Comparison of ENCODE assay signal across 13 cellular contexts in genomic region chr4:174707277-174707676, GRCh38.
DNase-seq lines count a peak whose midpoint lies in the region; ATAC-seq, FAIRE-seq and TF ChIP-seq lines count a peak whose summit lies in the region.
"Had no signal": no experiment of that assay in that cellular context is flagged by ENCODE, and none has a peak within 500 bp of the region (broad histone marks: within the 10 kb centered on the region; RNA-seq: fewer than 3 reads in every experiment).

No MANE protein-coding gene starts in this region.

- peaks cover 15% of the 10 kb centered on the region for H3K27me3 Mint-ChIP-seq in activated T-cell treated with anti-CD3 and anti-CD28 coated beads, Interleukin-2, amount 50 U/mL, for 72 hours (ENCODE audit: low read depth)
- H3K27me3 Mint-ChIP-seq in activated T-cell treated with anti-CD3 and anti-CD28 coated beads, Interleukin-2, amount 50 U/mL, for 24 hours: peaks cover 2% of the 10 kb centered on the region

- no peak overlapping the region for H3K4me3 Mint-ChIP-seq in activated T-cell treated with anti-CD3 and anti-CD28 coated beads, Interleukin-2, amount 50 U/mL, for 72 hours
- H3K4me3 Mint-ChIP-seq in activated T-cell treated with anti-CD3 and anti-CD28 coated beads, Interleukin-2, amount 50 U/mL, for 24 hours: no peak overlapping the region
- no peak overlapping the region for H3K4me3 Mint-ChIP-seq in stimulated activated effector memory CD8-positive, alpha-beta T cell treated with anti-CD3 and anti-CD28 coated beads, Interleukin-12 subunit alpha, Interleukin-12 subunit beta, amount 100 ng/mL, for 72 hours
- H3K4me3 Mint-ChIP-seq: naive thymus-derived CD8-positive, alpha-beta T cell had no signal

- peak; percentile 2 to 25 for DNase-seq in activated T-cell treated with anti-CD3 and anti-CD28 coated beads, Interleukin-2, amount 50 U/mL, for 72 hours
- no peak for DNase-seq in activated T-cell treated with anti-CD3 and anti-CD28 coated beads, Interleukin-2, amount 50 U/mL, for 24 hours
- no peak for DNase-seq in stimulated activated effector memory CD8-positive, alpha-beta T cell treated with anti-CD3 and anti-CD28 coated beads, Interleukin-12 subunit alpha, Interleukin-12 subunit beta, amount 100 ng/mL, for 72 hours (ENCODE audit: low spot score in 2 of 2)
- DNase-seq in LoVo (ENCODE audit: low spot score) (no peak), GM12892 (ENCODE audit: insufficient read length) (no peak), left lobe of liver (ENCODE audit: low spot score) (no peak)
- DNase-seq: amniotic stem cell; naive thymus-derived CD8-positive, alpha-beta T cell; NCI-H2029; spleen; stomach had no signal

- no peak overlapping the region for H3K27ac Mint-ChIP-seq in activated T-cell treated with anti-CD3 and anti-CD28 coated beads, Interleukin-2, amount 50 U/mL, for 72 hours
- no peak overlapping the region for H3K27ac Mint-ChIP-seq in activated T-cell treated with anti-CD3 and anti-CD28 coated beads, Interleukin-2, amount 50 U/mL, for 24 hours
- H3K27ac Mint-ChIP-seq in stimulated activated effector memory CD8-positive, alpha-beta T cell treated with anti-CD3 and anti-CD28 coated beads, Interleukin-12 subunit alpha, Interleukin-12 subunit beta, amount 100 ng/mL, for 72 hours: peak overlapping the region; percentile 29
- H3K27ac Mint-ChIP-seq: naive thymus-derived CD8-positive, alpha-beta T cell had no signal

- H3K4me1 Mint-ChIP-seq in activated T-cell treated with anti-CD3 and anti-CD28 coated beads, Interleukin-2, amount 50 U/mL, for 72 hours (ENCODE audit: low read depth): peaks cover 6% of the 10 kb centered on the region
- H3K4me1 Mint-ChIP-seq in activated T-cell treated with anti-CD3 and anti-CD28 coated beads, Interleukin-2, amount 50 U/mL, for 24 hours (ENCODE audit: low read depth): peaks cover 2% of the 10 kb centered on the region
- H3K4me1 Mint-ChIP-seq in stimulated activated effector memory CD8-positive, alpha-beta T cell treated with anti-CD3 and anti-CD28 coated beads, Interleukin-12 subunit alpha, Interleukin-12 subunit beta, amount 100 ng/mL, for 72 hours: peaks cover 7% of the 10 kb centered on the region
- H3K4me1 Mint-ChIP-seq: naive thymus-derived CD8-positive, alpha-beta T cell had no signal

- peak; percentile 98 to 99 for ATAC-seq in activated T-cell treated with anti-CD3 and anti-CD28 coated beads, Interleukin-2, amount 50 U/mL, for 72 hours (replicated peaks in 1 of 2)
- peak; percentile 95 for ATAC-seq in GM21723 (IDR thresholded peaks at IDR 0.05; ENCODE audit: unreplicated experiment)
- ATAC-seq in HG03175 (IDR thresholded peaks at IDR 0.05; ENCODE audit: unreplicated experiment): peak; percentile 96
- peak; percentile 100 for ATAC-seq in stimulated activated effector memory CD8-positive, alpha-beta T cell treated with anti-CD3 and anti-CD28 coated beads, Interleukin-12 subunit alpha, Interleukin-12 subunit beta, amount 100 ng/mL, for 72 hours
- no peak for ATAC-seq in left lobe of liver
- ATAC-seq: naive thymus-derived CD8-positive, alpha-beta T cell had no signal

- peaks cover 0 to 2% of the 10 kb centered on the region in 2 donors for H3K9me3 Mint-ChIP-seq in activated T-cell treated with anti-CD3 and anti-CD28 coated beads, Interleukin-2, amount 50 U/mL, for 72 hours
- no peaks in the 10 kb centered on the region for H3K9me3 Mint-ChIP-seq in activated T-cell treated with anti-CD3 and anti-CD28 coated beads, Interleukin-2, amount 50 U/mL, for 24 hours
- no peaks in the 10 kb centered on the region for H3K9me3 Mint-ChIP-seq in stimulated activated effector memory CD8-positive, alpha-beta T cell treated with anti-CD3 and anti-CD28 coated beads, Interleukin-12 subunit alpha, Interleukin-12 subunit beta, amount 100 ng/mL, for 72 hours

- no peaks in the 10 kb centered on the region for H3K36me3 Mint-ChIP-seq in activated T-cell treated with anti-CD3 and anti-CD28 coated beads, Interleukin-2, amount 50 U/mL, for 72 hours (ENCODE audit: insufficient read depth in 2 of 2)
- no peaks in the 10 kb centered on the region for H3K36me3 Mint-ChIP-seq in activated T-cell treated with anti-CD3 and anti-CD28 coated beads, Interleukin-2, amount 50 U/mL, for 24 hours (ENCODE audit: low read depth)
- no peaks in the 10 kb centered on the region for H3K36me3 Mint-ChIP-seq in stimulated activated effector memory CD8-positive, alpha-beta T cell treated with anti-CD3 and anti-CD28 coated beads, Interleukin-12 subunit alpha, Interleukin-12 subunit beta, amount 100 ng/mL, for 72 hours
- H3K36me3 Mint-ChIP-seq: naive thymus-derived CD8-positive, alpha-beta T cell had no signal

- FAIRE-seq in GM12892 (lab: Jason Lieb, UNC): no peak

- no peak for TF ChIP-seq POLR2A in GM12892 (IDR thresholded peaks at IDR 0.05; ENCODE audit: low read depth, low read length)

Comparison
In these comparisons a context has a peak if more than half of its experiments do, and no peak if none do; other contexts are left out.
1. DNase-seq: peak in activated T-cell treated with anti-CD3 and anti-CD28 coated beads, Interleukin-2, amount 50 U/mL, for 72 hours (2 of 2); none in activated T-cell treated with anti-CD3 and anti-CD28 coated beads, Interleukin-2, amount 50 U/mL, for 24 hours (single experiment), stimulated activated effector memory CD8-positive, alpha-beta T cell treated with anti-CD3 and anti-CD28 coated beads, Interleukin-12 subunit alpha, Interleukin-12 subunit beta, amount 100 ng/mL, for 72 hours (0 of 2), LoVo (single experiment), GM12892 (single experiment) and left lobe of liver (single experiment).